8 cellular contexts compared by ENCODE assay signal in genomic region chr12:66861157-66861750, GRCh38.
DNase-seq lines count a peak whose midpoint lies in the region; ATAC-seq and TF ChIP-seq lines count a peak whose summit lies in the region.

No MANE protein-coding gene starts in this region.

- H3K27me3 Mint-ChIP-seq in activated naive CD8-positive, alpha-beta T cell treated with anti-CD3 and anti-CD28 coated beads, Interleukin-2, amount 50 U/mL, for 24 hours: peaks cover 5% of the 10 kb centered on the region

- DNase-seq in CD1c-positive myeloid dendritic cell (ENCODE audit: extremely low spot score) (peak; percentile 59), Kasumi-1 (lab: John Stamatoyannopoulos, UW) (peak; percentile 48 to 64), SK-N-MC (ENCODE audit: low read depth, low spot score) (peak; percentile 6), left ventricle myocardium superior (peak; percentile 43), retinal pigment epithelial cell (ENCODE audit: low read depth) (no peak)
- DNase-seq in activated naive CD8-positive, alpha-beta T cell treated with anti-CD3 and anti-CD28 coated beads, Interleukin-2, amount 50 U/mL, for 24 hours: peak; percentile 70

- no peak overlapping the region for H3K4me3 Mint-ChIP-seq in activated naive CD8-positive, alpha-beta T cell treated with anti-CD3 and anti-CD28 coated beads, Interleukin-2, amount 50 U/mL, for 24 hours

- peak; percentile 96 for TF ChIP-seq CTCF in retinal pigment epithelial cell (conservative IDR thresholded peaks at IDR 0.05; ENCODE audit: low read depth, low read length)

- no peak overlapping the region for H3K27ac Mint-ChIP-seq in activated naive CD8-positive, alpha-beta T cell treated with anti-CD3 and anti-CD28 coated beads, Interleukin-2, amount 50 U/mL, for 24 hours

- H3K4me3 ChIP-seq in SK-N-MC (no peak overlapping the region), retinal pigment epithelial cell (ENCODE audit: low read length) (no peak overlapping the region)

- peaks cover 24% of the 10 kb centered on the region for H3K4me1 Mint-ChIP-seq in activated naive CD8-positive, alpha-beta T cell treated with anti-CD3 and anti-CD28 coated beads, Interleukin-2, amount 50 U/mL, for 24 hours

- H3K9ac ChIP-seq in SK-N-MC (ENCODE audit: insufficient read length): no peak overlapping the region

- H3K9me3 Mint-ChIP-seq in activated naive CD8-positive, alpha-beta T cell treated with anti-CD3 and anti-CD28 coated beads, Interleukin-2, amount 50 U/mL, for 24 hours: no peaks in the 10 kb centered on the region

- no peaks in the 10 kb centered on the region for H3K9me3 ChIP-seq in SK-N-MC (ENCODE audit: low read depth, low read length)

- intact Hi-C loops in left ventricle myocardium superior (cut with micrococcal nuclease): loop anchor here (5.0 kb wide), 1 partner anchor 169 kb away; no protein-coding TSS in a partner anchor

- no peaks in the 10 kb centered on the region for H3K36me3 Mint-ChIP-seq in activated naive CD8-positive, alpha-beta T cell treated with anti-CD3 and anti-CD28 coated beads, Interleukin-2, amount 50 U/mL, for 24 hours (ENCODE audit: low read depth)

- peak; percentile 89 for ATAC-seq in GM19395 (IDR thresholded peaks at IDR 0.05; ENCODE audit: unreplicated experiment)
- no peak for ATAC-seq in activated naive CD8-positive, alpha-beta T cell treated with anti-CD3 and anti-CD28 coated beads, Interleukin-2, amount 50 U/mL, for 24 hours
- no peak for ATAC-seq in left ventricle myocardium superior
- no peak for ATAC-seq in HG02763 (IDR thresholded peaks at IDR 0.05; ENCODE audit: unreplicated experiment)

- H3K27ac ChIP-seq in SK-N-MC: no peak overlapping the region

- no peaks in the 10 kb centered on the region for H3K36me3 ChIP-seq in SK-N-MC (ENCODE audit: insufficient read depth, low read length)
